ENCODE assay signal across 8 cellular contexts in the genomic region with DNA sequence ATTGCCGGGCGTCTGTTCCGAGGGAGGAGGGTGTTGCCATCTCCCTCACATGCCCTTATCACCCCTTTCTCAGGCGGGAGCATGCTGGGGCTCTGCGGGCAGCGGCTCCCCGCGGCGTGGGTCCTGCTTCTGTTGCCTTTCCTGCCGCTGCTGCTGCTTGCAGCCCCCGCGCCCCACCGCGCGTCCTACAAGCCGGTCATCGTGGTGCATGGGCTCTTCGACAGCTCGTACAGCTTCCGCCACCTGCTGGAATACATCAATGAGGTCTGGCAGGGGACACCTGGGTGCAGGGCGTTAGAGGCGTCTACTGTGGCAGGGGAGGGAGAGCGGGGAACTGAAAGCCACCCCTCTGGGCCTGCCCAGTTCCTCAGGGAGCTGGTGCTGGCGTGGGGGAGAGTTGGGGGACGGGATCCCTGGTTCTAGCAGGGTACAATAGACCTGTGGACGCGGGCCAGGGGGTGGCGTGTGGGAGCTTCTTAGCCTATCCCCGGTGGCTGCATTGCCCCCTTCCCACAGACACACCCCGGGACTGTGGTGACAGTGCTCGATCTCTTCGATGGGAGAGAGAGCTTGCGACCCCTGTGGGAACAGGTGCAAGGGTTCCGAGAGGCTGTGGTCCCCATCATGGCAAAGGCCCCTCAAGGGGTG. TPM values are rescaled to one million over a fixed set of nuclear protein-coding genes. Genes with fewer than 3 reads are reported as not detected.
DNase-seq lines count a peak whose midpoint lies in the region; ATAC-seq and TF ChIP-seq lines count a peak whose summit lies in the region.

No MANE protein-coding gene starts in this region.

- peak; percentile 64 for TF ChIP-seq CTCF in astrocyte of the spinal cord (IDR thresholded peaks at IDR 0.05; ENCODE audit: low read depth, low read length)
- TF ChIP-seq CTCF in gastrocnemius medialis (IDR thresholded peaks at IDR 0.05 in 4 of 5, conservative IDR thresholded peaks at IDR 0.05 in 1 of 5), result peak; percentile 31 to 72 (median 67)

- no peak for TF ChIP-seq POLR2A in gastrocnemius medialis (IDR thresholded peaks at IDR 0.05)

- H3K9ac ChIP-seq in BLaER1 treated with 17β-estradiol and CSF1 and Interleukin-3, amounts not matched to agents 10 nM and 100 nM, result peak overlapping the region; percentile 77 to 87 (median 82)

- peaks cover 0 to 4% (median 0%) of the 10 kb centered on the region in 11 experiments; a peak in 3 of 22 replicates for H3K27me3 ChIP-seq in BLaER1 treated with 17β-estradiol and CSF1 and Interleukin-3, amounts not matched to agents 10 nM and 100 nM
- H3K27me3 ChIP-seq in gastrocnemius medialis, result peaks cover under 1 to 11% (median 4%) of the 10 kb centered on the region in 3 donors

- in situ Hi-C loops in astrocyte of the spinal cord (cut with HindIII; ENCODE audit: low sequenced_read_pairs), result no loop called here
- in situ Hi-C loops in gastrocnemius medialis (cut with MboI; ENCODE audit: low sequenced_read_pairs in 4 of 4), result no loop called here

- no peaks in the 10 kb centered on the region for H3K9me3 ChIP-seq in BLaER1 treated with 17β-estradiol and CSF1 and Interleukin-3, amounts not matched to agents 10 nM and 100 nM (replicated peaks in 1 of 11)
- no peaks in the 10 kb centered on the region for H3K9me3 ChIP-seq in gastrocnemius medialis

- H3K4me1 ChIP-seq in BLaER1 treated with 17β-estradiol and CSF1 and Interleukin-3, amounts not matched to agents 10 nM and 100 nM, result peaks cover 11 to 39% (median 31%) of the 10 kb centered on the region in 10 experiments
- peaks cover 25 to 29% of the 10 kb centered on the region in 2 donors for H3K4me1 ChIP-seq in gastrocnemius medialis

- peak overlapping the region; percentile 45 to 86 (median 80); a peak in 20 of 22 replicates for H3K27ac ChIP-seq in BLaER1 treated with 17β-estradiol and CSF1 and Interleukin-3, amounts not matched to agents 10 nM and 100 nM
- H3K27ac ChIP-seq in gastrocnemius medialis, result peak overlapping the region; percentile 77 to 93 (median 87)

- intact Hi-C loops in gastrocnemius medialis (cut with DNase I; ENCODE audit: low total_unique reads), result loop anchor here (1.0 to 2.0 kb wide), 3 partner anchors 23 to 40 kb away; no protein-coding TSS in a partner anchor

- H3K36me3 ChIP-seq in BLaER1 treated with 17β-estradiol and CSF1 and Interleukin-3, amounts not matched to agents 10 nM and 100 nM, result peaks cover 15 to 42% (median 32%) of the 10 kb centered on the region in 11 experiments
- H3K36me3 ChIP-seq in gastrocnemius medialis, result peaks cover 0 to 29% of the 10 kb centered on the region in 2 donors

- DNase-seq in NCI-H1105 (lab: John Stamatoyannopoulos, UW) (peak; percentile 69), T-helper 2 cell (peak in 4 of 5 experiments; percentile 30 to 80 (median 52)), astrocyte of the spinal cord (ENCODE audit: low read depth, low spot score) (peak; percentile 64), gastrocnemius medialis (peak; percentile 65 to 77)

- ATAC-seq in GM21576 (IDR thresholded peaks at IDR 0.05; ENCODE audit: unreplicated experiment) (peak; percentile 63), gastrocnemius medialis (peak; percentile 82 to 85), HG02588 (IDR thresholded peaks at IDR 0.05; ENCODE audit: unreplicated experiment) (no peak)

- peak overlapping the region; percentile 83 to 99 (median 98) for H3K4me2 ChIP-seq in BLaER1 treated with 17β-estradiol and CSF1 and Interleukin-3, amounts not matched to agents 10 nM and 100 nM

- peak overlapping the region; percentile 69 to 85 (median 76) for H3K4me3 ChIP-seq in BLaER1 treated with 17β-estradiol and CSF1 and Interleukin-3, amounts not matched to agents 10 nM and 100 nM
- H3K4me3 ChIP-seq in astrocyte of the spinal cord (ENCODE audit: low read depth, low read length) (peak overlapping the region; percentile 82), iPS-11a (ENCODE audit: low read depth, low read length) (peak overlapping the region; percentile 93), gastrocnemius medialis (peak overlapping the region; percentile 77 to 97 (median 84))

- H4K20me1 ChIP-seq in BLaER1 treated with 17β-estradiol and CSF1 and Interleukin-3, amounts not matched to agents 10 nM and 100 nM, result no peaks in the 10 kb centered on the region

RNA-seq across cellular contexts. Expression of gene PPT2, which starts 0.7 kb away (rescaled TPM):
- 10 to 100 TPM; 16.2 to 72.7 (median 21.4) TPM for total RNA-seq in gastrocnemius medialis

RNA-seq across cellular contexts. Expression of gene PRRT1, which starts 2.9 kb away (rescaled TPM):
- total RNA-seq in gastrocnemius medialis, result under 1 TPM in 1 of 4 donors, not detected in 3; 0.49 TPM

RNA-seq across cellular contexts. Expression of gene EGFL8, which starts 9.8 kb away (rescaled TPM):
- total RNA-seq in gastrocnemius medialis, result 1 to 10 TPM in 3 of 4 donors, under 1 TPM in 1; 0.80 to 7.1 (median 4.2) TPM

RNA-seq across cellular contexts. Expression of gene AGPAT1, which starts 21.2 kb away (rescaled TPM):
- 10 to 100 TPM; 32.0 to 58.7 (median 42.0) TPM for total RNA-seq in gastrocnemius medialis

RNA-seq across cellular contexts. Expression of gene RNF5, which starts 23.6 kb away (rescaled TPM):
- 10 to 100 TPM; 54.6 to 98.3 (median 78.1) TPM for total RNA-seq in gastrocnemius medialis
